ENCODE assay signal across 11 cellular contexts in the genomic region with DNA sequence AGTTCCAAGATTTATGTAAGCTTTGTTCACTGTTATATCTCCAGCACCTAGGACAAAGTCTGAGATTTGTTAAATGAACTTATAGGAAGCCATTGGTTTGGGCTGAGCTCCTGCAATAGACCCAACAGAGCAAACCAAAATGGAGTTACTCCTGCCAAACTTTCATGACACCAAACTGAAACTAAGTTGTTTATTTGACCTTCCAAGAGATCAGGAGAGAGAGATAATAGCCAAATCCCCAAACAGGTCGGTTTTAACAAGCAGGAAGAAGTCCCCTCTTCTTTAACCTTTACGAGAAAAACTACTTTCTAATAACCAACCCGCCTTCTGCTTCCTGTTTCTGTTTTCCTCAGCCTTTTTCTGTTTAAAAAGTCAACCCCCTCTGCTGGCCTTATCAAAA. TPM values are rescaled to one million over a fixed set of nuclear protein-coding genes. Genes with fewer than 3 reads are reported as not detected.
DNase-seq lines count a peak whose midpoint lies in the region; ATAC-seq and TF ChIP-seq lines count a peak whose summit lies in the region.
"Had no signal": no experiment of that assay in that cellular context is flagged by ENCODE, and none has a peak within 500 bp of the region (broad histone marks: within the 10 kb centered on the region; RNA-seq: fewer than 3 reads in every experiment).

No MANE protein-coding gene starts in this region.

- H3K9me3 ChIP-seq in left ventricle myocardium inferior (replicated peaks) (no peaks in the 10 kb centered on the region), vagina (no peaks in the 10 kb centered on the region), right cardiac atrium (ENCODE audit: control insufficient read depth, low read length) (no peaks in the 10 kb centered on the region)
- H3K9me3 ChIP-seq: ascending aorta had no signal

- peak overlapping the region; percentile 71 to 93 for H3K27ac Mint-ChIP-seq in effector memory CD8-positive, alpha-beta T cell

- H3K27ac ChIP-seq in left ventricle myocardium inferior (replicated peaks) (peak overlapping the region; percentile 19), vagina (peak overlapping the region; percentile 44), right cardiac atrium (ENCODE audit: low read length) (no peak overlapping the region)
- H3K27ac ChIP-seq: ascending aorta, foreskin keratinocyte had no signal

- peak; percentile 17 for ATAC-seq in effector memory CD8-positive, alpha-beta T cell (replicated peaks)
- no peak for ATAC-seq in right cardiac atrium
- ATAC-seq: foreskin keratinocyte had no signal

- H3K27me3 Mint-ChIP-seq in effector memory CD8-positive, alpha-beta T cell, result no peaks in the 10 kb centered on the region
- H3K27me3 Mint-ChIP-seq: naive B cell had no signal

- H3K36me3 ChIP-seq in left ventricle myocardium inferior (no peaks in the 10 kb centered on the region), vagina (no peaks in the 10 kb centered on the region)
- H3K36me3 ChIP-seq: ascending aorta had no signal

- TF ChIP-seq CTCF in left ventricle myocardium inferior (IDR thresholded peaks at IDR 0.05; ENCODE audit: borderline replicate concordance) (no peak), vagina (IDR thresholded peaks at IDR 0.05) (no peak)

- H3K36me3 Mint-ChIP-seq in effector memory CD8-positive, alpha-beta T cell (ENCODE audit: insufficient read depth), result no peaks in the 10 kb centered on the region
- H3K36me3 Mint-ChIP-seq: naive B cell had no signal

- H3K4me1 Mint-ChIP-seq in effector memory CD8-positive, alpha-beta T cell (ENCODE audit: low read depth in 2 of 2), result peaks cover 28 to 37% of the 10 kb centered on the region in 2 donors

- H3K27me3 ChIP-seq in left ventricle myocardium inferior (ENCODE audit: low read depth) (peaks cover 5% of the 10 kb centered on the region), vagina (no peaks in the 10 kb centered on the region), right cardiac atrium (ENCODE audit: control insufficient read depth, insufficient read depth) (no peaks in the 10 kb centered on the region)
- H3K27me3 ChIP-seq: ascending aorta, foreskin keratinocyte had no signal

- intact Hi-C loops in left ventricle myocardium inferior (cut with micrococcal nuclease) (no loop called here), cardiac septum (cut with DNase I) (no loop called here), vagina (cut with DNase I) (no loop called here), right cardiac atrium (cut with DNase I) (no loop called here)

- DNase-seq in left ventricle myocardium inferior (no peak), cardiac septum (ENCODE audit: low spot score) (no peak), Kasumi-1 (lab: John Stamatoyannopoulos, UW) (peak; percentile 3 to 12), vagina (ENCODE audit: extremely low spot score in 2 of 2) (no peak), right cardiac atrium (no peak), globus pallidus (ENCODE audit: low spot score) (no peak)
- no peak for DNase-seq in effector memory CD8-positive, alpha-beta T cell
- no peak for DNase-seq in stimulated activated CD8-positive, alpha-beta memory T cell treated with anti-CD3 and anti-CD28 coated beads, Interleukin-4, amount 100 ng/mL, for 48 hours
- DNase-seq: foreskin keratinocyte, naive B cell had no signal

- H3K4me1 ChIP-seq in left ventricle myocardium inferior (peaks cover 4% of the 10 kb centered on the region), vagina (no peaks in the 10 kb centered on the region), right cardiac atrium (ENCODE audit: control insufficient read depth, insufficient read depth, low read length) (no peaks in the 10 kb centered on the region)
- H3K4me1 ChIP-seq: ascending aorta, foreskin keratinocyte had no signal

- WGBS in right cardiac atrium, result 37% methylated on average over 3 of the region's 3 CpGs

- H3K4me3 ChIP-seq in left ventricle myocardium inferior (no peak overlapping the region), vagina (no peak overlapping the region), right cardiac atrium (ENCODE audit: low read length) (no peak overlapping the region)
- H3K4me3 ChIP-seq: ascending aorta had no signal

- H3K4me3 Mint-ChIP-seq in effector memory CD8-positive, alpha-beta T cell, result peak overlapping the region; percentile 48 to 51

- no peaks in the 10 kb centered on the region for H3K9me3 Mint-ChIP-seq in effector memory CD8-positive, alpha-beta T cell
- H3K9me3 Mint-ChIP-seq: naive B cell had no signal

- TF ChIP-seq POLR2A in vagina (IDR thresholded peaks at IDR 0.05), result no peak

RNA-seq across cellular contexts. Expression of gene ATP12A, which starts 54.9 kb away (rescaled TPM):
- total RNA-seq in left ventricle myocardium inferior, result not detected
- total RNA-seq in cardiac septum, result not detected
- total RNA-seq in vagina, result not detected
- not detected for total RNA-seq in right cardiac atrium
- polyA plus RNA-seq in right cardiac atrium, result not detected
- total RNA-seq: ascending aorta had no signal

Comparison
In these comparisons a context has a peak if more than half of its experiments do, and no peak if none do; other contexts are left out.
1. DNase-seq: peak in Kasumi-1 (2 of 2); none in left ventricle myocardium inferior (single experiment), cardiac septum (single experiment), effector memory CD8-positive, alpha-beta T cell (0 of 3), vagina (0 of 2), right cardiac atrium (0 of 3), stimulated activated CD8-positive, alpha-beta memory T cell treated with anti-CD3 and anti-CD28 coated beads, Interleukin-4, amount 100 ng/mL, for 48 hours (single experiment) and globus pallidus (single experiment).